Comparison of ENCODE assay signal across 8 cellular contexts in the genomic region with DNA sequence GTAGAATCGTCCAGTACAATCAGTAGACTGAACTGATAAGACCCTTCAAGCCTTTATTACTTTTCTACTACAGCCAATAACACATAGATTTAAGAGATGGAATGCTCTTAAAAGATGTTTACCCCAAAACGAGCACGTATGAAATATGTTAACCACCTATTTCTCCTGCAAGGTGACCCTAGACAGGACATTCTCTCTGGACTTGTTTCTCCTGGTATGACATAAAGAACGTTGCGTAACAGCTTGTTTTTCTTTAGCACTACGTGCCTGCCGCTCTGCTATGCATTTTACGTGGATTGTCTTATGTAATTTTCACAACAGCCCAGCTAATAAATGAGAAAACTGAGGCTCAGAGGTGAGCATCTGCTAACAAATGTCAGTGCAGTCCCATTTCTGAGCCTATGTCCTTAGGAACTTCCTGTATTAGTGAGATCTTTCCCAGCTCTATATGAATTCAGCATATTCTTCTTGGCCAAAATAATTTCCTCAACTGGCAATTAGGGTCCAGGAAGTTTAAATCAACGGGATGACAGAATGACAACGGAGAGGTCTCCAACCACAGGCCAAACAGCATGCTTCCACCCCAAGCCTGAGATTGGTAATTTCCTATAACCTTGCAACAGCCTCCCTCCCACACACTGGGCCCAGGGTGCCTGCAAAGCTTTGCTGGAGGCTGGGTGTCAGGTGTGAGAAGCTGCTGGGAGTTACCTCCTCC. TPM values are rescaled to one million over a fixed set of nuclear protein-coding genes. Genes with fewer than 3 reads are reported as not detected.
DNase-seq lines count a peak whose midpoint lies in the region; ATAC-seq, FAIRE-seq and TF ChIP-seq lines count a peak whose summit lies in the region.

No MANE protein-coding gene starts in this region.

- FAIRE-seq in HTR-8/SVneo (lab: Jason Lieb, UNC) = no peak

- H3K9me3 Mint-ChIP-seq in naive thymus-derived CD8-positive, alpha-beta T cell = no peaks in the 10 kb centered on the region

- CTCF ChIA-PET in A673 (lab: Charles Lee) (no interaction called here), PC-3 (lab: Charles Lee) (no interaction called here)

- intact Hi-C loops in A673 (cut with micrococcal nuclease; ENCODE audit: unreplicated experiment) = loop anchor here (10.0 kb wide), 1 partner anchor 356 kb away; the partner anchor contains the start of gene FAM177A1
- intact Hi-C loops in PC-3 (cut with micrococcal nuclease) = no loop called here
- intact Hi-C loops in body of pancreas (cut with DNase I) = no loop called here
- intact Hi-C loops in aorta (cut with DNase I) = loop anchor here in 1 of 2 donors (5.0 kb wide), 1 partner anchor 59 kb away; no protein-coding TSS in a partner anchor

- H3K27me3 Mint-ChIP-seq in naive thymus-derived CD8-positive, alpha-beta T cell = no peaks in the 10 kb centered on the region

- TF ChIP-seq POLR2A in body of pancreas (IDR thresholded peaks at IDR 0.05) = peak in 1 of 3 donors; percentile 53

- H3K36me3 Mint-ChIP-seq in naive thymus-derived CD8-positive, alpha-beta T cell = peaks cover 0 to 54% (median 32%) of the 10 kb centered on the region in 3 donors

- peaks cover 32% of the 10 kb centered on the region for H4K20me1 ChIP-seq in PC-3 (ENCODE audit: low read length)

- H3K4me1 ChIP-seq in A673 (ENCODE audit: insufficient read depth, low read length, poor library complexity, severe bottlenecking) (peaks cover 39% of the 10 kb centered on the region), PC-3 (ENCODE audit: insufficient read depth, low read length) (peaks cover 30% of the 10 kb centered on the region), body of pancreas (peaks cover 49% of the 10 kb centered on the region), aorta (ENCODE audit: control insufficient read depth in 1 of 2, insufficient read depth in 2 of 2, low read length in 2 of 2) (peaks cover 0 to 11% of the 10 kb centered on the region in 2 donors)

- no peak overlapping the region for H3K9ac ChIP-seq in PC-3 (ENCODE audit: low read length)

- peak overlapping the region; percentile 90; the same call in 1 of the 2 replicates for H3K4me2 ChIP-seq in PC-3 (ENCODE audit: low read length)

- ATAC-seq in PC-3 (no peak), body of pancreas (no peak), aorta (ENCODE audit: low FRiP score) (no peak)
- ATAC-seq in naive thymus-derived CD8-positive, alpha-beta T cell = no peak

- peaks cover 7% of the 10 kb centered on the region for H3F3A ChIP-seq in PC-3 (ENCODE audit: low read length, unreplicated experiment)

- H3K4me3 Mint-ChIP-seq in naive thymus-derived CD8-positive, alpha-beta T cell = peak overlapping the region; percentile 64 to 98 (median 92)

- H3K27me3 ChIP-seq in A673 (replicated peaks; ENCODE audit: insufficient read depth, low read depth, low read length, poor library complexity) (no peaks in the 10 kb centered on the region), PC-3 (ENCODE audit: low read length) (no peaks in the 10 kb centered on the region), body of pancreas (no peaks in the 10 kb centered on the region), aorta (ENCODE audit: control insufficient read depth in 1 of 2, insufficient read depth in 2 of 2, low read length in 1 of 2) (no peaks in the 10 kb centered on the region)

- H3K27ac ChIP-seq in A673 (ENCODE audit: low read depth, low read length, poor library complexity, severe bottlenecking) = peak overlapping the region; percentile 64
- H3K27ac ChIP-seq in PC-3 (ENCODE audit: low read length) = no peak overlapping the region
- H3K27ac ChIP-seq in body of pancreas = peak overlapping the region; percentile 54 to 100 (median 100)
- peak overlapping the region; percentile 36 to 47 for H3K27ac ChIP-seq in aorta (ENCODE audit: low read depth in 1 of 2, low read length in 2 of 2)

- BruUV-seq in A673 (replicated peaks; lab: Mats Ljungman, UMichigan) (no TSS peak), PC-3 (replicated peaks; lab: Mats Ljungman, UMichigan) (no TSS peak)

- peaks cover 36 to 70% (median 67%) of the 10 kb centered on the region in 4 donors for H3K4me1 Mint-ChIP-seq in naive thymus-derived CD8-positive, alpha-beta T cell

- TF ChIP-seq CTCF in A673 (conservative IDR thresholded peaks at IDR 0.05; ENCODE audit: low read depth, low read length) (no peak), PC-3 (conservative IDR thresholded peaks at IDR 0.05; ENCODE audit: low read depth, low read length) (no peak), body of pancreas (IDR thresholded peaks at IDR 0.05) (no peak)

- WGBS in body of pancreas, 2 donors = 41 to 49% methylated on average over 10 of the region's 10 CpGs
- 57 to 58% methylated on average over 10 of the region's 10 CpGs for WGBS in aorta, 2 donors

- POLR2A ChIA-PET in A673 (lab: Charles Lee; ENCODE audit: low non-redundant PET) (interaction anchor here (0.6 kb wide), 1 partner anchor 31 kb away, joined by 3 read pairs; no protein-coding TSS in a partner anchor), PC-3 (lab: Charles Lee; ENCODE audit: unreplicated experiment) (no interaction called here)
- POLR2A ChIA-PET in naive thymus-derived CD8-positive, alpha-beta T cell (lab: Charles Lee) = interaction anchor here (0.9 to 9.2 kb wide), 5 partner anchors 8 to 108 kb away, joined by 3 to 245 read pairs (median 23); partner anchors contain the start of gene PSMA6

- no peak overlapping the region for H2AFZ ChIP-seq in PC-3 (ENCODE audit: low read length)

- H3K36me3 ChIP-seq in A673 (ENCODE audit: insufficient read depth, low read length, poor library complexity, severe bottlenecking) (peaks cover 35% of the 10 kb centered on the region), PC-3 (ENCODE audit: low read depth, low read length) (peaks cover 32% of the 10 kb centered on the region), body of pancreas (replicated peaks in 1 of 2; ENCODE audit: insufficient read depth in 1 of 2, low read depth in 2 of 2) (peaks cover 19 to 26% of the 10 kb centered on the region in 2 donors), aorta (ENCODE audit: control insufficient read depth in 1 of 2, insufficient read depth in 2 of 2, low read length in 1 of 2) (peaks cover 5 to 12% of the 10 kb centered on the region in 2 donors)

- H3K4me3 ChIP-seq in A673 (ENCODE audit: low read depth, low read length, poor library complexity, severe bottlenecking) = peak overlapping the region; percentile 95
- no peak overlapping the region for H3K4me3 ChIP-seq in PC-3 (ENCODE audit: low read length)
- H3K4me3 ChIP-seq in body of pancreas = peak overlapping the region in 1 of 2 donors; percentile 66
- peak overlapping the region; percentile 73 to 77 for H3K4me3 ChIP-seq in aorta (ENCODE audit: low read length in 2 of 2)

- peaks cover 32% of the 10 kb centered on the region for H3K79me2 ChIP-seq in PC-3 (ENCODE audit: low read length)

- H3K27ac Mint-ChIP-seq in naive thymus-derived CD8-positive, alpha-beta T cell = peak overlapping the region; percentile 86 to 99 (median 98)

- DNase-seq in A673 (ENCODE audit: low spot score) = peak; percentile 33
- no peak for DNase-seq in PC-3
- peak in 1 of 4 donors; percentile 11 for DNase-seq in body of pancreas
- DNase-seq in naive thymus-derived CD8-positive, alpha-beta T cell = peak in 8 of 10 donors; percentile 16 to 46 (median 30)
- no peak for DNase-seq in aorta
- DNase-seq in NCI-H748 (lab: John Stamatoyannopoulos, UW; ENCODE audit: unreplicated experiment) = no peak
- no peak for DNase-seq in COLO829 (ENCODE audit: low spot score)
- DNase-seq in HTR-8/SVneo (ENCODE audit: insufficient read length, low spot score) = no peak

- H3K9me3 ChIP-seq in A673 (ENCODE audit: low read depth, low read length, poor library complexity, severe bottlenecking) (no peaks in the 10 kb centered on the region), PC-3 (ENCODE audit: low read length) (no peaks in the 10 kb centered on the region), body of pancreas (no peaks in the 10 kb centered on the region), aorta (ENCODE audit: control insufficient read depth, low read length) (no peaks in the 10 kb centered on the region)

- no peaks in the 10 kb centered on the region for H3K9me2 ChIP-seq in PC-3 (replicated peaks; ENCODE audit: low read length)

RNA-seq across cellular contexts. Expression of gene NFKBIA, which starts 3.7 kb away (rescaled TPM):
- 69.9 and 73.9 TPM in 2 replicates for total RNA-seq in A673 (2021)
- total RNA-seq in PC-3 (2014; rRNA removed) = 186 and 226 TPM in 2 replicates
- 100 to 1,000 TPM; 330 to 345 TPM for total RNA-seq in body of pancreas
- total RNA-seq in naive thymus-derived CD8-positive, alpha-beta T cell = 100 to 1,000 TPM; 199 to 214 TPM
- 100 to 1,000 TPM; 194 to 328 (median 198) TPM for polyA plus RNA-seq in naive thymus-derived CD8-positive, alpha-beta T cell
- total RNA-seq in aorta = 100 to 1,000 TPM; 126 to 186 TPM
- 10 to 100 TPM; 83.0 to 97.1 TPM for polyA plus RNA-seq in aorta

Comparison
In these comparisons a context has a peak if more than half of its experiments do, and no peak if none do; other contexts are left out.
1. DNase-seq: peak in A673 (single experiment) and naive thymus-derived CD8-positive, alpha-beta T cell (8 of 10); none in PC-3 (single experiment), aorta (0 of 2), NCI-H748 (single experiment), COLO829 (single experiment) and HTR-8/SVneo (single experiment).